ENCODE assay signal across 11 cellular contexts in the genomic region with DNA sequence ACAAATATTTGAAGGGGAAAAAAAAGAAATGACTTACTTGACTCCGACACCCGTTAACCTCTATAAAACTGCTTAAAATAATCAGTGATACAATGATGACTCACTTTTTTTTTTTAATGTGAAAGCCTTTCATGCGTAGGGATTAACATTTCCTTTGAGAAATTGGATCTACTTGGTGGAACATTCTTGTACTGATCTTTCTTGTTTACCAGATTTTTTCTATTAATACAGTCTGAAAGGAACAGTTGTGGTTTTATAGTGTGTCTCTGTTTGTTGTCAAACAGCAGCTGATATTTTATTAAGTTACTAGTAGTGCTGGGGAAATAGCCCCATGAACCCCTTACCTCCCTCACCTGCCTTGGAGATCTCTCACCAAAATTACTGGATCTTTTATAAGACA. TPM values are rescaled to one million over a fixed set of nuclear protein-coding genes. Genes with fewer than 3 reads are reported as not detected.
A peak's percentile ranks its signal among the peaks of the same experiment; 100 is the strongest.
DNase-seq lines count a peak whose midpoint lies in the region; ATAC-seq and TF ChIP-seq lines count a peak whose summit lies in the region.
"Had no signal": no experiment of that assay in that cellular context is flagged by ENCODE, and none has a peak within 500 bp of the region (broad histone marks: within the 10 kb centered on the region; RNA-seq: fewer than 3 reads in every experiment).

No MANE protein-coding gene starts in this region.

- no peaks in the 10 kb centered on the region for H3K27me3 Mint-ChIP-seq in chondrocyte (ENCODE audit: low read depth)
- H3K27me3 Mint-ChIP-seq: central memory CD8-positive, alpha-beta T cell had no signal

- no peak overlapping the region for H2AK5ac ChIP-seq in IMR-90 (ENCODE audit: low read depth, low read length)
- H2AK5ac ChIP-seq in mesenchymal stem cell (ENCODE audit: low read length, severe bottlenecking): no peak overlapping the region

- no peak for TF ChIP-seq POLR2A in IMR-90 (IDR thresholded peaks at IDR 0.05; ENCODE audit: low read depth, low read length)

- dilution Hi-C loops in IMR-90 (cut with HindIII; ENCODE audit: low sequenced_read_pairs, unreplicated experiment): no loop called here

- peaks cover 31% of the 10 kb centered on the region for H3K36me3 Mint-ChIP-seq in chondrocyte (ENCODE audit: low read depth)

- H3K14ac ChIP-seq in IMR-90 (replicated peaks; ENCODE audit: low read depth, low read length): no peak overlapping the region
- H3K14ac ChIP-seq in mesenchymal stem cell (ENCODE audit: low read length in 2 of 2): no peak overlapping the region

- no peak overlapping the region for H3K23ac ChIP-seq in IMR-90 (ENCODE audit: low read depth, low read length)
- no peak overlapping the region for H3K23ac ChIP-seq in mesenchymal stem cell (ENCODE audit: low read length in 2 of 2)

- peaks cover 14% of the 10 kb centered on the region for H3K4me1 Mint-ChIP-seq in chondrocyte (ENCODE audit: low read depth)
- H3K4me1 Mint-ChIP-seq: central memory CD8-positive, alpha-beta T cell had no signal

- H3K4me3 ChIP-seq in AG04450 (ENCODE audit: low read depth, low read length) (no peak overlapping the region), IMR-90 (ENCODE audit: insufficient read depth, low read depth, low read length) (no peak overlapping the region), mesenchymal stem cell (ENCODE audit: insufficient read depth in 1 of 2, low read depth in 1 of 2, low read length in 2 of 2) (peak overlapping the region in 1 of 2 experiments; percentile 19)
- H3K4me3 ChIP-seq: HAP-1 had no signal

- peaks cover 7% of the 10 kb centered on the region for H3K9me1 ChIP-seq in IMR-90 (ENCODE audit: insufficient read depth, low read length)

- TF ChIP-seq CTCF in AG04450 (IDR thresholded peaks at IDR 0.05; ENCODE audit: low read depth, low read length): no peak
- no peak for TF ChIP-seq CTCF in IMR-90 (conservative IDR thresholded peaks at IDR 0.05; ENCODE audit: low read depth, low read length)
- TF ChIP-seq CTCF in chondrocyte (IDR thresholded peaks at IDR 0.05): no peak

- no TSS peak for BruUV-seq in IMR-90 (replicated peaks; lab: Mats Ljungman, UMichigan)

- H3K27ac ChIP-seq in AG04450 (ENCODE audit: low read depth, low read length): no peak overlapping the region
- no peak overlapping the region for H3K27ac ChIP-seq in IMR-90 (ENCODE audit: insufficient read depth, low read length)
- H3K27ac ChIP-seq in mesenchymal stem cell (ENCODE audit: low read length, poor library complexity, severe bottlenecking): no peak overlapping the region

- H4K5ac ChIP-seq in IMR-90 (ENCODE audit: low read depth, low read length): no peak overlapping the region

- H2BK12ac ChIP-seq in mesenchymal stem cell (ENCODE audit: low read length in 2 of 2): no peak overlapping the region

- H2BK15ac ChIP-seq in IMR-90 (ENCODE audit: low read depth, low read length) (no peak overlapping the region), mesenchymal stem cell (ENCODE audit: low read depth, poor library complexity, severe bottlenecking) (no peak overlapping the region)

- H3K18ac ChIP-seq in IMR-90 (ENCODE audit: low read depth, low read length): no peak overlapping the region
- no peak overlapping the region for H3K18ac ChIP-seq in mesenchymal stem cell (ENCODE audit: low read depth in 1 of 2, low read length in 2 of 2)

- CTCF ChIA-PET in AG04450 (lab: Charles Lee) (no interaction called here), IMR-90 (lab: Yijun Ruan, JAX) (no interaction called here)

- intact Hi-C loops in IMR-90 (cut with micrococcal nuclease): loop anchor here (5.0 kb wide), 1 partner anchor 53 kb away; the partner anchor contains the start of gene ARL5A

- TF ChIP-seq RAD21 in IMR-90 (IDR thresholded peaks at IDR 0.05; ENCODE audit: low read length): no peak

- H2BK20ac ChIP-seq in IMR-90 (ENCODE audit: low read depth, low read length): no peak overlapping the region

- H2AFZ ChIP-seq in IMR-90 (replicated peaks; ENCODE audit: low read length, poor library complexity) (no peak overlapping the region), mesenchymal stem cell (ENCODE audit: low read depth, low read length) (no peak overlapping the region)

- H3K27me3 ChIP-seq in AG04450 (ENCODE audit: control insufficient read depth, insufficient read depth, low read length) (no peaks in the 10 kb centered on the region), IMR-90 (ENCODE audit: control insufficient read depth, insufficient read depth, low read length) (no peaks in the 10 kb centered on the region), mesenchymal stem cell (ENCODE audit: control insufficient read depth in 1 of 2, insufficient read depth in 1 of 2, low read length in 2 of 2) (no peaks in the 10 kb centered on the region)

- H4K8ac ChIP-seq in IMR-90 (ENCODE audit: low read depth in 2 of 2, low read length in 2 of 2) (no peak overlapping the region), mesenchymal stem cell (ENCODE audit: low read length) (no peak overlapping the region)

- in situ Hi-C loops in IMR-90 (cut with MboI; ENCODE audit: low sequenced_read_pairs): no loop called here

- H3K4me1 ChIP-seq in IMR-90 (ENCODE audit: control insufficient read depth, insufficient read depth, low read length) (peaks cover 8% of the 10 kb centered on the region), mesenchymal stem cell (ENCODE audit: control insufficient read depth, insufficient read depth, low read depth, low read length) (peaks cover 4% of the 10 kb centered on the region)
- H3K4me1 ChIP-seq: Caco-2 had no signal

- peak; percentile 52 for ATAC-seq in IMR-90 (ENCODE audit: low read depth)

- no peaks in the 10 kb centered on the region for H3K9me3 ChIP-seq in AG04450 (ENCODE audit: control insufficient read depth, insufficient read depth, low read length)
- no peaks in the 10 kb centered on the region; the same call in 1 of the 2 replicates for H3K9me3 ChIP-seq in IMR-90 (ENCODE audit: control insufficient read depth, insufficient read depth, low read length)
- no peaks in the 10 kb centered on the region for H3K9me3 ChIP-seq in mesenchymal stem cell (ENCODE audit: control insufficient read depth, low read length)
- H3K9me3 ChIP-seq: HAP-1 had no signal

- H3K9me3 Mint-ChIP-seq in chondrocyte (ENCODE audit: low read depth): peaks cover 5% of the 10 kb centered on the region

- H3K9ac ChIP-seq in IMR-90 (ENCODE audit: low read depth, low read length) (no peak overlapping the region), mesenchymal stem cell (ENCODE audit: low read length) (peak overlapping the region; percentile 88)

- POLR2A ChIA-PET in AG04450 (lab: Yijun Ruan, JAX) (no interaction called here), IMR-90 (lab: Charles Lee; ENCODE audit: unreplicated experiment) (no interaction called here)

- no peak overlapping the region for H2AK9ac ChIP-seq in IMR-90 (replicated peaks; ENCODE audit: low read depth, low read length, poor library complexity)

- no peaks in the 10 kb centered on the region for H4K20me1 ChIP-seq in IMR-90 (ENCODE audit: insufficient read depth, low read length)

- H3K27ac Mint-ChIP-seq in chondrocyte (ENCODE audit: unreplicated experiment): peak overlapping the region; percentile 68

- H3K4ac ChIP-seq in IMR-90 (ENCODE audit: low read depth, low read length): no peak overlapping the region
- no peak overlapping the region for H3K4ac ChIP-seq in mesenchymal stem cell (ENCODE audit: low read depth in 1 of 2, low read length in 2 of 2)

- DNase-seq in AG04450 (ENCODE audit: low read depth, low spot score) (peak; percentile 29), IMR-90 (peak; percentile 80), chondrocyte (ENCODE audit: low spot score) (no peak), mesenchymal stem cell (peak; percentile 53), NOMO-1 treated with dmso at 0.1 percent for 144 hours (lab: John Stamatoyannopoulos, UW; ENCODE audit: unreplicated experiment) (no peak), DMS 273 treated with DMSO at 0.1 percent for 48 hours (lab: John Stamatoyannopoulos, UW) (no peak), NCI-H1417 (lab: John Stamatoyannopoulos, UW) (no peak)
- DNase-seq in activated naive CD4-positive, alpha-beta T cell treated with Interleukin-2 at 50 U/mL for 16 hours: no peak
- DNase-seq: Caco-2 had no signal

- no peak overlapping the region for H2BK120ac ChIP-seq in IMR-90 (ENCODE audit: low read depth, low read length)
- no peak overlapping the region for H2BK120ac ChIP-seq in mesenchymal stem cell (ENCODE audit: low read depth, low read length)

- no peak overlapping the region for H2BK5ac ChIP-seq in IMR-90 (ENCODE audit: low read depth, low read length, poor library complexity, severe bottlenecking)
- H2BK5ac ChIP-seq in mesenchymal stem cell (ENCODE audit: low read depth, low read length, poor library complexity, severe bottlenecking): no peak overlapping the region

- H3K36me3 ChIP-seq in IMR-90 (ENCODE audit: control insufficient read depth, insufficient read depth, low read length): peaks cover 6% of the 10 kb centered on the region; the same call in 1 of the 2 replicates
- peaks cover 8 to 11% of the 10 kb centered on the region in 2 experiments for H3K36me3 ChIP-seq in mesenchymal stem cell (ENCODE audit: control insufficient read depth in 1 of 2, insufficient read depth in 2 of 2, low read depth in 1 of 2, low read length in 2 of 2)

- H3K79me1 ChIP-seq in IMR-90 (ENCODE audit: low read depth in 1 of 2, low read length in 2 of 2): no peaks in the 10 kb centered on the region
- H3K79me1 ChIP-seq in mesenchymal stem cell (replicated peaks; ENCODE audit: low read length, poor library complexity, severe bottlenecking): no peaks in the 10 kb centered on the region

- H3K4me3 Mint-ChIP-seq in chondrocyte (ENCODE audit: unreplicated experiment): no peak overlapping the region
- H3K4me3 Mint-ChIP-seq: central memory CD8-positive, alpha-beta T cell had no signal

- H4K91ac ChIP-seq in IMR-90 (ENCODE audit: insufficient read depth, low read depth, low read length): no peak overlapping the region
- H4K91ac ChIP-seq in mesenchymal stem cell (ENCODE audit: low read length): no peak overlapping the region

- peak overlapping the region; percentile 17; the same call in 1 of the 2 replicates for H3K4me2 ChIP-seq in IMR-90 (ENCODE audit: low read depth, low read length)
- no peak overlapping the region for H3K4me2 ChIP-seq in mesenchymal stem cell (ENCODE audit: low read length, poor library complexity, severe bottlenecking)

- WGBS in IMR-90 (ENCODE audit: extremely low coverage in 2 of 2, insufficient read length in 1 of 2), 2 experiments: no CpG with 5 or more reads among the region's 3 CpGs
- WGBS in mesenchymal stem cell: no CpG with 5 or more reads among the region's 3 CpGs

- no peak overlapping the region for H3K56ac ChIP-seq in IMR-90 (ENCODE audit: extremely low read depth, insufficient read depth, low read length)

RNA-seq across cellular contexts. Expression of gene NEB, which starts 40.2 kb away (rescaled TPM):
- polyA plus RNA-seq in AG04450 (2011; rRNA removed): 0.06 and 0.14 TPM in 2 replicates
- 0.13 and 0.14 TPM in 2 replicates for polyA minus RNA-seq in AG04450 (2011; rRNA and poly(A)+ RNA removed)
- total RNA-seq in IMR-90 (2012; rRNA removed): under 0.01 TPM in 2 replicates
- polyA plus RNA-seq in IMR-90 (2012; rRNA removed): not detected in 2 replicates
- polyA plus RNA-seq in IMR-90 (2012; cell fraction: cytosol; rRNA removed): under 0.01 TPM in 1 of 2 replicates, not detected in the other
- 0.02 TPM in 1 of 2 replicates, not detected in the other for polyA plus RNA-seq in IMR-90 (2012; cell fraction: nucleus; rRNA removed; ENCODE audit: low replicate concordance)
- total RNA-seq in chondrocyte: 1.0 to 2.2 TPM (median 2.2 TPM) in 3 replicates
- polyA plus RNA-seq in mesenchymal stem cell (2013, experiment 1 of 2): 0.04 TPM
- polyA plus RNA-seq in mesenchymal stem cell (2013, experiment 2 of 2): 0.03 TPM

RNA-seq across cellular contexts. Expression of gene ARL5A, which starts 53.7 kb away (rescaled TPM):
- polyA plus RNA-seq in AG04450 (2011; rRNA removed) (24.1 and 24.9 TPM in 2 replicates), IMR-90 (2012; rRNA removed) (16.6 and 22.3 TPM in 2 replicates)
- polyA minus RNA-seq in AG04450 (2011; rRNA and poly(A)+ RNA removed): 18.2 and 38.3 TPM in 2 replicates
- total RNA-seq in IMR-90 (2012; rRNA removed) (45.5 and 89.2 TPM in 2 replicates), chondrocyte (39.8 to 58.2 TPM (median 42.2 TPM) in 3 replicates)
- 2.4 and 3.9 TPM in 2 replicates for polyA plus RNA-seq in IMR-90 (2012; cell fraction: cytosol; rRNA removed)
- polyA plus RNA-seq in IMR-90 (2012; cell fraction: nucleus; rRNA removed; ENCODE audit: low replicate concordance): 1.4 and 5.8 TPM in 2 replicates
- polyA plus RNA-seq in mesenchymal stem cell (2013, experiment 1 of 2): 25.4 TPM
- 28.4 TPM for polyA plus RNA-seq in mesenchymal stem cell (2013, experiment 2 of 2)

Comparison
In these comparisons a context has a peak if more than half of its experiments do, and no peak if none do; other contexts are left out.
1. DNase-seq: peak in AG04450 (single experiment), IMR-90 (single experiment) and mesenchymal stem cell (single experiment); none in chondrocyte (single experiment), activated naive CD4-positive, alpha-beta T cell treated with Interleukin-2 at 50 U/mL for 16 hours (single experiment), NOMO-1 treated with dmso at 0.1 percent for 144 hours (single experiment), DMS 273 treated with DMSO at 0.1 percent for 48 hours (single experiment) and NCI-H1417 (0 of 3).